14 cellular contexts compared by ENCODE assay signal in the genomic region with DNA sequence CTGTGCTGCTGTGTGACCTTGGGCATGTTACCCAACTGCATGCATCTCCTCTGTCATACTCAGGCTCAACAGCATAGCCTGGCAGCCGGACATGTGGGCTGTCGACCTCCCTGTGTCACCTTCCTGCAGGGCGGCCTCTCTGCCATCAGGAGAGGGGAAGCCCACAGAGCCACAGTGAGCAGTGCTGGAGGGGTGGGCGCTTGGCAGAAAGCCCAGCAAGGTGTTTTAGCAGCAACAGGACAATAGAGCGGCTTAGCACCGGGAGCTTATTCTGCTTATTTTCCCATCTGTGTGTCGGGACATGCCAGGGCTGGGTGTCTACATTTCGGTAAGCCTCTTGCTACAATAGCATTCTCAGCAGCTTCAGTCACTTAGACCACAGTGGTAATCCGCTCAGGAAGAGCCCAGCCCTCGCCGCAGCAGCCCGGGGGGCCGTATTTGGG. TPM values are rescaled to one million over a fixed set of nuclear protein-coding genes. Genes with fewer than 3 reads are reported as not detected.
DNase-seq lines count a peak whose midpoint lies in the region; ATAC-seq, FAIRE-seq and TF ChIP-seq lines count a peak whose summit lies in the region.
"Had no signal": no experiment of that assay in that cellular context is flagged by ENCODE, and none has a peak within 500 bp of the region (broad histone marks: within the 10 kb centered on the region; RNA-seq: fewer than 3 reads in every experiment).

No MANE protein-coding gene starts in this region.

- peak; percentile 47 for FAIRE-seq in GM12891 (lab: Jason Lieb, UNC)
- FAIRE-seq: astrocyte had no signal

- H3K9me3 Mint-ChIP-seq in activated T-helper 1 cell treated with anti-CD3 and anti-CD28 coated beads, Interleukin-12 subunit alpha, Interleukin-12 subunit beta, Interleukin-2, Interleukin-4 antibody, amounts not matched to agents 30 ng/mL and 10 ng/mL and 1 ng/mL, durations not matched to agents 14 hours and 24 hours and 36 hours, result no peaks in the 10 kb centered on the region
- H3K9me3 Mint-ChIP-seq in naive B cell, result peaks cover 0 to 2% (median 0%) of the 10 kb centered on the region in 7 donors
- no peaks in the 10 kb centered on the region for H3K9me3 Mint-ChIP-seq in activated T-helper 2 cell treated with anti-CD3 and anti-CD28 coated beads, Interferon-gamma antibody, Interleukin-2, Interleukin-4, amounts not matched to agents 10 μg/mL and 5 μg/mL and 100 μg/mL, durations not matched to agents 14 hours and 24 hours and 36 hours
- H3K9me3 Mint-ChIP-seq: H9 had no signal

- H3K36me3 Mint-ChIP-seq in activated T-helper 1 cell treated with anti-CD3 and anti-CD28 coated beads, Interleukin-12 subunit alpha, Interleukin-12 subunit beta, Interleukin-2, Interleukin-4 antibody, amounts not matched to agents 30 ng/mL and 10 ng/mL and 1 ng/mL, durations not matched to agents 14 hours and 24 hours and 36 hours (ENCODE audit: low read depth), result peaks cover 2% of the 10 kb centered on the region
- H3K36me3 Mint-ChIP-seq in naive B cell, result no peaks in the 10 kb centered on the region
- no peaks in the 10 kb centered on the region for H3K36me3 Mint-ChIP-seq in activated T-helper 2 cell treated with anti-CD3 and anti-CD28 coated beads, Interferon-gamma antibody, Interleukin-2, Interleukin-4, amounts not matched to agents 10 μg/mL and 5 μg/mL and 100 μg/mL, durations not matched to agents 14 hours and 24 hours and 36 hours (ENCODE audit: low read depth)

- H3K4me1 Mint-ChIP-seq in activated T-helper 1 cell treated with anti-CD3 and anti-CD28 coated beads, Interleukin-12 subunit alpha, Interleukin-12 subunit beta, Interleukin-2, Interleukin-4 antibody, amounts not matched to agents 30 ng/mL and 10 ng/mL and 1 ng/mL, durations not matched to agents 14 hours and 24 hours and 36 hours (ENCODE audit: low read depth), result peaks cover 32% of the 10 kb centered on the region
- peaks cover 37 to 54% (median 47%) of the 10 kb centered on the region in 3 donors for H3K4me1 Mint-ChIP-seq in naive B cell
- peaks cover 7% of the 10 kb centered on the region for H3K4me1 Mint-ChIP-seq in activated T-helper 2 cell treated with anti-CD3 and anti-CD28 coated beads, Interferon-gamma antibody, Interleukin-2, Interleukin-4, amounts not matched to agents 10 μg/mL and 5 μg/mL and 100 μg/mL, durations not matched to agents 14 hours and 24 hours and 36 hours (ENCODE audit: low read depth)

- intact Hi-C loops in activated T-helper 1 cell treated with anti-CD3 and anti-CD28 coated beads, Interleukin-12 subunit alpha, Interleukin-12 subunit beta, Interleukin-2, Interleukin-4 antibody, amounts not matched to agents 30 ng/mL and 10 ng/mL and 1 ng/mL, durations not matched to agents 14 hours and 24 hours and 36 hours (cut with micrococcal nuclease), result loop anchor here (2.0 to 5.0 kb wide), 3 partner anchors 41 to 199 kb away; partner anchors contain the start of gene ELK4
- intact Hi-C loops in activated T-helper 2 cell treated with anti-CD3 and anti-CD28 coated beads, Interferon-gamma antibody, Interleukin-2, Interleukin-4, amounts not matched to agents 10 μg/mL and 5 μg/mL and 100 μg/mL, durations not matched to agents 14 hours and 24 hours and 36 hours (cut with micrococcal nuclease), result no loop called here

- H3K27me3 Mint-ChIP-seq in activated T-helper 1 cell treated with anti-CD3 and anti-CD28 coated beads, Interleukin-12 subunit alpha, Interleukin-12 subunit beta, Interleukin-2, Interleukin-4 antibody, amounts not matched to agents 30 ng/mL and 10 ng/mL and 1 ng/mL, durations not matched to agents 14 hours and 24 hours and 36 hours (ENCODE audit: insufficient read depth), result peaks cover 38% of the 10 kb centered on the region
- peaks cover 39 to 69% (median 41%) of the 10 kb centered on the region in 3 donors for H3K27me3 Mint-ChIP-seq in naive B cell
- H3K27me3 Mint-ChIP-seq in activated T-helper 2 cell treated with anti-CD3 and anti-CD28 coated beads, Interferon-gamma antibody, Interleukin-2, Interleukin-4, amounts not matched to agents 10 μg/mL and 5 μg/mL and 100 μg/mL, durations not matched to agents 14 hours and 24 hours and 36 hours (ENCODE audit: low read depth), result peaks cover 42% of the 10 kb centered on the region

- H3K4me3 Mint-ChIP-seq in activated T-helper 1 cell treated with anti-CD3 and anti-CD28 coated beads, Interleukin-12 subunit alpha, Interleukin-12 subunit beta, Interleukin-2, Interleukin-4 antibody, amounts not matched to agents 30 ng/mL and 10 ng/mL and 1 ng/mL, durations not matched to agents 14 hours and 24 hours and 36 hours, result peak overlapping the region; percentile 10
- H3K4me3 Mint-ChIP-seq in naive B cell, result peak overlapping the region in 5 of 8 donors; percentile 6 to 83 (median 61)
- H3K4me3 Mint-ChIP-seq in activated T-helper 2 cell treated with anti-CD3 and anti-CD28 coated beads, Interferon-gamma antibody, Interleukin-2, Interleukin-4, amounts not matched to agents 10 μg/mL and 5 μg/mL and 100 μg/mL, durations not matched to agents 14 hours and 24 hours and 36 hours (ENCODE audit: low read depth), result no peak overlapping the region
- H3K4me3 Mint-ChIP-seq: activated CD4-positive, alpha-beta T cell treated with anti-CD3 and anti-CD28 coated beads for 36 hours; H9 had no signal

- DNase-seq in GM12891 (ENCODE audit: insufficient read length, low spot score) (no peak), NCI-H128 (lab: John Stamatoyannopoulos, UW; ENCODE audit: unreplicated experiment) (peak; percentile 32), naive B cell (no peak), nucleus accumbens (lab: John Stamatoyannopoulos, UW) (no peak)
- no peak for DNase-seq in activated T-helper 1 cell treated with anti-CD3 and anti-CD28 coated beads, Interleukin-12 subunit alpha, Interleukin-12 subunit beta, Interleukin-2, Interleukin-4 antibody, amounts not matched to agents 30 ng/mL and 10 ng/mL and 1 ng/mL, durations not matched to agents 14 hours and 24 hours and 36 hours (ENCODE audit: low spot score)
- DNase-seq in activated T-helper 2 cell treated with anti-CD3 and anti-CD28 coated beads, Interferon-gamma antibody, Interleukin-2, Interleukin-4, amounts not matched to agents 10 μg/mL and 5 μg/mL and 100 μg/mL, durations not matched to agents 14 hours and 24 hours and 36 hours (ENCODE audit: low spot score), result no peak
- DNase-seq: activated CD4-positive, alpha-beta T cell treated with anti-CD3 and anti-CD28 coated beads for 36 hours; H9; SIG-M5; stimulated activated CD4-positive, alpha-beta T cell treated with anti-CD3 and anti-CD28 coated beads, Interleukin-15, amount 100 ng/mL, for 24 hours; stomach had no signal

- no peak for TF ChIP-seq POLR2A in GM12891 (IDR thresholded peaks at IDR 0.05; ENCODE audit: low read depth, low read length)

- ATAC-seq in naive B cell (ENCODE audit: low read depth in 2 of 2) (no peak), HG02981 (IDR thresholded peaks at IDR 0.05; ENCODE audit: unreplicated experiment) (no peak)

- H3K27ac Mint-ChIP-seq in activated T-helper 1 cell treated with anti-CD3 and anti-CD28 coated beads, Interleukin-12 subunit alpha, Interleukin-12 subunit beta, Interleukin-2, Interleukin-4 antibody, amounts not matched to agents 30 ng/mL and 10 ng/mL and 1 ng/mL, durations not matched to agents 14 hours and 24 hours and 36 hours, result peak overlapping the region; percentile 37
- peak overlapping the region in 4 of 6 donors; percentile 75 to 90 (median 88) for H3K27ac Mint-ChIP-seq in naive B cell
- H3K27ac Mint-ChIP-seq in activated T-helper 2 cell treated with anti-CD3 and anti-CD28 coated beads, Interferon-gamma antibody, Interleukin-2, Interleukin-4, amounts not matched to agents 10 μg/mL and 5 μg/mL and 100 μg/mL, durations not matched to agents 14 hours and 24 hours and 36 hours, result no peak overlapping the region
- H3K27ac Mint-ChIP-seq: activated CD4-positive, alpha-beta T cell treated with anti-CD3 and anti-CD28 coated beads for 36 hours; H9 had no signal

TF ChIP-seq in GM12891, 5 proteins besides CTCF, POLR2A, EP300 and RAD21:
- TF ChIP-seq TAF1 (IDR thresholded peaks at IDR 0.05; ENCODE audit: low read depth, low read length), result no peak
- no peak for TF ChIP-seq PAX5 (IDR thresholded peaks at IDR 0.05; ENCODE audit: insufficient read depth, low read length, severe bottlenecking)
- TF ChIP-seq POLR2AphosphoS5 (IDR thresholded peaks at IDR 0.05; ENCODE audit: low read depth, low read length), result no peak
- no peak for TF ChIP-seq SPI1 (IDR thresholded peaks at IDR 0.05; ENCODE audit: low read depth, low read length)
- no peak for TF ChIP-seq POU2F2 (IDR thresholded peaks at IDR 0.05; ENCODE audit: low read depth, low read length)

RNA-seq across cellular contexts. Expression of gene CDK18, which starts 22.8 kb away (rescaled TPM):
- 0.15 TPM for polyA plus RNA-seq in GM12891 (2012; ENCODE audit: low read depth, missing spikeins)
- 0.21 and 0.47 TPM in 2 replicates for total RNA-seq in activated T-helper 1 cell treated with anti-CD3 and anti-CD28 coated beads, Interleukin-12 subunit alpha, Interleukin-12 subunit beta, Interleukin-2, Interleukin-4 antibody, amounts not matched to agents 30 ng/mL and 10 ng/mL and 1 ng/mL, durations not matched to agents 14 hours and 24 hours and 36 hours
- 1 to 10 TPM in 1 of 6 donors, under 1 TPM in 3, not detected in 2; 0.40 to 1.4 (median 0.50) TPM for polyA plus RNA-seq in naive B cell (ENCODE audit: low read depth in 6 of 6)
- total RNA-seq in activated T-helper 2 cell treated with anti-CD3 and anti-CD28 coated beads, Interferon-gamma antibody, Interleukin-2, Interleukin-4, amounts not matched to agents 10 μg/mL and 5 μg/mL and 100 μg/mL, durations not matched to agents 14 hours and 24 hours and 36 hours, result 0.37 and 0.68 TPM in 2 replicates

RNA-seq across cellular contexts. Expression of gene BLACAT1, which starts 25.8 kb away (rescaled TPM):
- not detected for polyA plus RNA-seq in GM12891 (2012; ENCODE audit: low read depth, missing spikeins)
- 0.16 and 0.24 TPM in 2 replicates for total RNA-seq in activated T-helper 1 cell treated with anti-CD3 and anti-CD28 coated beads, Interleukin-12 subunit alpha, Interleukin-12 subunit beta, Interleukin-2, Interleukin-4 antibody, amounts not matched to agents 30 ng/mL and 10 ng/mL and 1 ng/mL, durations not matched to agents 14 hours and 24 hours and 36 hours
- not detected for polyA plus RNA-seq in naive B cell (ENCODE audit: low read depth in 6 of 6)
- not detected in 2 replicates for total RNA-seq in activated T-helper 2 cell treated with anti-CD3 and anti-CD28 coated beads, Interferon-gamma antibody, Interleukin-2, Interleukin-4, amounts not matched to agents 10 μg/mL and 5 μg/mL and 100 μg/mL, durations not matched to agents 14 hours and 24 hours and 36 hours
- total RNA-seq: esophagus muscularis mucosa had no signal

RNA-seq across cellular contexts. Expression of gene LEMD1, which starts 59.8 kb away (rescaled TPM):
- 0.18 TPM for polyA plus RNA-seq in GM12891 (2012; ENCODE audit: low read depth, missing spikeins)
- total RNA-seq in activated T-helper 1 cell treated with anti-CD3 and anti-CD28 coated beads, Interleukin-12 subunit alpha, Interleukin-12 subunit beta, Interleukin-2, Interleukin-4 antibody, amounts not matched to agents 30 ng/mL and 10 ng/mL and 1 ng/mL, durations not matched to agents 14 hours and 24 hours and 36 hours, result not detected in 2 replicates
- polyA plus RNA-seq in naive B cell (ENCODE audit: low read depth in 6 of 6), result not detected
- total RNA-seq in activated T-helper 2 cell treated with anti-CD3 and anti-CD28 coated beads, Interferon-gamma antibody, Interleukin-2, Interleukin-4, amounts not matched to agents 10 μg/mL and 5 μg/mL and 100 μg/mL, durations not matched to agents 14 hours and 24 hours and 36 hours, result 0.48 TPM in 1 of 2 replicates, not detected in the other
- total RNA-seq: esophagus muscularis mucosa, stomach had no signal
